1 cellular context compared by ENCODE assay signal in genomic region chr9:104121022-104121421, GRCh38.
TF ChIP-seq lines count a peak whose summit lies in the region.

No MANE protein-coding gene starts in this region.

TF ChIP-seq in WTC11, 78 proteins besides CTCF, POLR2A, EP300 and RAD21:
- TF ChIP-seq NR2C2 (CRISPR knock-in tag; IDR thresholded peaks at IDR 0.05) (no peak), FOXP1 (CRISPR knock-in tag; IDR thresholded peaks at IDR 0.05; ENCODE audit: borderline replicate concordance) (no peak), ATF1 (CRISPR knock-in tag; IDR thresholded peaks at IDR 0.05) (no peak), ZNF396 (CRISPR knock-in tag; IDR thresholded peaks at IDR 0.05; ENCODE audit: borderline replicate concordance) (no peak), CDX4 (CRISPR knock-in tag; IDR thresholded peaks at IDR 0.05; ENCODE audit: borderline replicate concordance) (no peak), NFYB (CRISPR knock-in tag; conservative IDR thresholded peaks at IDR 0.05; ENCODE audit: low read depth) (no peak), TEAD4 (CRISPR knock-in tag; IDR thresholded peaks at IDR 0.05) (no peak), GTF2I (CRISPR knock-in tag; conservative IDR thresholded peaks at IDR 0.05) (no peak), KAT7 (CRISPR knock-in tag; IDR thresholded peaks at IDR 0.05; ENCODE audit: borderline replicate concordance) (no peak), ELF4 (CRISPR knock-in tag; IDR thresholded peaks at IDR 0.05; ENCODE audit: low read depth) (no peak), E2F4 (CRISPR knock-in tag; IDR thresholded peaks at IDR 0.05; ENCODE audit: borderline replicate concordance, low read depth) (no peak), GRHL2 (CRISPR knock-in tag; IDR thresholded peaks at IDR 0.05; ENCODE audit: insufficient replicate concordance, severe bottlenecking) (no peak), FOXP4 (CRISPR knock-in tag; IDR thresholded peaks at IDR 0.05) (no peak), OVOL2 (CRISPR knock-in tag; IDR thresholded peaks at IDR 0.05; ENCODE audit: borderline replicate concordance) (no peak)
- TF ChIP-seq, protein P1, sequence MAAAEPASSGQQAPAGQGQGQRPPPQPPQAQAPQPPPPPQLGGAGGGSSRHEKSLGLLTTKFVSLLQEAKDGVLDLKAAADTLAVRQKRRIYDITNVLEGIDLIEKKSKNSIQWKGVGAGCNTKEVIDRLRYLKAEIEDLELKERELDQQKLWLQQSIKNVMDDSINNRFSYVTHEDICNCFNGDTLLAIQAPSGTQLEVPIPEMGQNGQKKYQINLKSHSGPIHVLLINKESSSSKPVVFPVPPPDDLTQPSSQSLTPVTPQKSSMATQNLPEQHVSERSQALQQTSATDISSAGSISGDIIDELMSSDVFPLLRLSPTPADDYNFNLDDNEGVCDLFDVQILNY (CRISPR knock-in tag; IDR thresholded peaks at IDR 0.05), result no peak
- TF ChIP-seq, protein P2, sequence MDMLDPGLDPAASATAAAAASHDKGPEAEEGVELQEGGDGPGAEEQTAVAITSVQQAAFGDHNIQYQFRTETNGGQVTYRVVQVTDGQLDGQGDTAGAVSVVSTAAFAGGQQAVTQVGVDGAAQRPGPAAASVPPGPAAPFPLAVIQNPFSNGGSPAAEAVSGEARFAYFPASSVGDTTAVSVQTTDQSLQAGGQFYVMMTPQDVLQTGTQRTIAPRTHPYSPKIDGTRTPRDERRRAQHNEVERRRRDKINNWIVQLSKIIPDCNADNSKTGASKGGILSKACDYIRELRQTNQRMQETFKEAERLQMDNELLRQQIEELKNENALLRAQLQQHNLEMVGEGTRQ (CRISPR knock-in tag; IDR thresholded peaks at IDR 0.05), result no peak
- TF ChIP-seq, protein P3, sequence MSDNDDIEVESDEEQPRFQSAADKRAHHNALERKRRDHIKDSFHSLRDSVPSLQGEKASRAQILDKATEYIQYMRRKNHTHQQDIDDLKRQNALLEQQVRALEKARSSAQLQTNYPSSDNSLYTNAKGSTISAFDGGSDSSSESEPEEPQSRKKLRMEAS (CRISPR knock-in tag; IDR thresholded peaks at IDR 0.05), result no peak
